20 cellular contexts compared by ENCODE assay signal in genomic region chr13:51676739-51677138, GRCh38.
"Had no signal": no experiment of that assay in that cellular context is flagged by ENCODE, and none has a peak within 500 bp of the region (broad histone marks: within the 10 kb centered on the region; RNA-seq: fewer than 3 reads in every experiment).

No MANE protein-coding gene starts in this region.

- H3K27me3 ChIP-seq: dorsolateral prefrontal cortex, esophagus muscularis mucosa, gastrocnemius medialis, heart right ventricle, left lung had no signal

- FAIRE-seq: endothelial cell of umbilical vein had no signal

- H3K27ac ChIP-seq: coronary artery, esophagus muscularis mucosa, gastrocnemius medialis, heart right ventricle, left lung, lower lobe of right lung had no signal

- H3K4me3 ChIP-seq: coronary artery, dorsolateral prefrontal cortex, esophagus muscularis mucosa, gastrocnemius medialis, heart right ventricle, left lung, lower lobe of right lung had no signal

- H3K4me1 ChIP-seq: gastrocnemius medialis had no signal

- ATAC-seq: gastrocnemius medialis, heart right ventricle, left cardiac atrium, left lung, left ventricle myocardium superior, lower lobe of right lung had no signal

- H3K36me3 ChIP-seq: esophagus muscularis mucosa, gastrocnemius medialis, left lung, lower lobe of right lung had no signal

- H3K9me3 ChIP-seq: esophagus muscularis mucosa, gastrocnemius medialis, left lung, lower lobe of right lung had no signal

- DNase-seq: dermis blood vessel endothelial cell; dorsolateral prefrontal cortex; effector CD4-positive, alpha-beta T cell; effector memory CD4-positive, alpha-beta T cell; foreskin fibroblast; foreskin melanocyte; gastrocnemius medialis; glutamatergic neuron; head of caudate nucleus; heart right ventricle; hippocampal formation; left cardiac atrium; left lung; left ventricle myocardium superior; lower lobe of right lung; mesendoderm; midbrain had no signal
